20 cellular contexts compared by ENCODE assay signal in genomic region chr2:60379216-60379615, GRCh38.
DNase-seq lines count a peak whose midpoint lies in the region; ATAC-seq and TF ChIP-seq lines count a peak whose summit lies in the region.
"Had no signal": no experiment of that assay in that cellular context is flagged by ENCODE, and none has a peak within 500 bp of the region (broad histone marks: within the 10 kb centered on the region; RNA-seq: fewer than 3 reads in every experiment).

No MANE protein-coding gene starts in this region.

- DNase-seq in MM.1S (no peak), left colon (no peak), trophoblast cell (peak; percentile 52 to 68), SKM-1 (lab: John Stamatoyannopoulos, UW; ENCODE audit: unreplicated experiment) (no peak), cerebellum (ENCODE audit: low spot score) (no peak), SK-N-DZ (ENCODE audit: low spot score) (no peak), NCI-H2107 treated with DMSO at 0.1 percent for 48 hours (lab: John Stamatoyannopoulos, UW; ENCODE audit: unreplicated experiment) (no peak)
- DNase-seq: 8988T; ACHN; Caco-2; CD4-positive, CD25-positive, alpha-beta regulatory T cell; CD8-positive, alpha-beta T cell; DMS153; DND-41; GOT3; HFFc6 had no signal

- no peaks in the 10 kb centered on the region for H3F3A ChIP-seq in MM.1S (ENCODE audit: insufficient read depth, low read length)

- H2AFZ ChIP-seq in MM.1S (ENCODE audit: low read length): 0 out of 2 replicates have a peak overlapping the region, but pooled peaks have one; percentile 16
- H2AFZ ChIP-seq in trophoblast cell (ENCODE audit: insufficient read depth, low read length, poor library complexity): no peak overlapping the region

- H3K4me2 ChIP-seq in MM.1S (ENCODE audit: low read depth, low read length) (no peak overlapping the region), trophoblast cell (ENCODE audit: low read length) (no peak overlapping the region)
- H3K4me2 ChIP-seq: A549, BLaER1 had no signal

- no peak overlapping the region for H3K9ac ChIP-seq in MM.1S (ENCODE audit: low read length)
- H3K9ac ChIP-seq in trophoblast cell (ENCODE audit: low read length): no peak overlapping the region
- H3K9ac ChIP-seq: BLaER1 had no signal

- no peaks in the 10 kb centered on the region for H3K36me3 ChIP-seq in MM.1S (replicated peaks; ENCODE audit: insufficient read depth, low read length)
- no peaks in the 10 kb centered on the region for H3K36me3 ChIP-seq in trophoblast cell (ENCODE audit: control insufficient read depth in 1 of 2, insufficient read depth in 2 of 2, low read length in 2 of 2)
- H3K36me3 ChIP-seq: BLaER1, HAP-1 had no signal

- H3K23ac ChIP-seq in trophoblast cell (ENCODE audit: low read length): no peak overlapping the region

- H3K27me3 ChIP-seq in MM.1S (replicated peaks; ENCODE audit: insufficient read depth, low read length) (no peaks in the 10 kb centered on the region), trophoblast cell (ENCODE audit: insufficient read depth, low read length) (no peaks in the 10 kb centered on the region)
- H3K27me3 ChIP-seq: BLaER1 had no signal

- no peaks in the 10 kb centered on the region for H3K79me2 ChIP-seq in MM.1S (ENCODE audit: low read length)
- H3K79me2 ChIP-seq in trophoblast cell (ENCODE audit: control insufficient read depth, insufficient read depth, low read length, poor library complexity): peaks cover 1% of the 10 kb centered on the region

- H3K4ac ChIP-seq in trophoblast cell (ENCODE audit: low read depth, low read length): no peak overlapping the region

- H2AK5ac ChIP-seq in trophoblast cell (ENCODE audit: low read length): peak overlapping the region; percentile 70

- H3K79me1 ChIP-seq in trophoblast cell (ENCODE audit: low read length): peaks cover 21% of the 10 kb centered on the region

- H3K9me2 ChIP-seq in MM.1S (replicated peaks; ENCODE audit: insufficient read depth, low read length): no peaks in the 10 kb centered on the region

- no peaks in the 10 kb centered on the region for H3K9me3 ChIP-seq in MM.1S (replicated peaks; ENCODE audit: insufficient read depth, low read length)
- H3K9me3 ChIP-seq in trophoblast cell (ENCODE audit: insufficient read depth, low read depth, low read length): no peaks in the 10 kb centered on the region
- H3K9me3 ChIP-seq: A549, BLaER1, HAP-1 had no signal

- intact Hi-C loops in left colon (cut with DNase I, micrococcal nuclease): no loop called here

- peak; percentile 42 for ATAC-seq in left colon
- ATAC-seq: A549; CD8-positive, alpha-beta T cell had no signal

- no peak overlapping the region for H4K8ac ChIP-seq in trophoblast cell (ENCODE audit: low read depth, low read length)

- no peak overlapping the region for H3K18ac ChIP-seq in trophoblast cell (ENCODE audit: low read length)

- H2BK120ac ChIP-seq in trophoblast cell (ENCODE audit: insufficient read depth, low read length, poor library complexity): no peak overlapping the region

- no peak overlapping the region for H2BK12ac ChIP-seq in trophoblast cell (ENCODE audit: low read length)

- no peak for TF ChIP-seq CTCF in MM.1S (IDR thresholded peaks at IDR 0.05; ENCODE audit: low read length)

- WGBS in trophoblast cell (ENCODE audit: extremely low coverage, insufficient coverage, insufficient read length): 100% methylated on average over 1 of the region's 7 CpGs

- no peak overlapping the region for H3K14ac ChIP-seq in trophoblast cell (ENCODE audit: low read length)

- peak overlapping the region; percentile 75 for H4K91ac ChIP-seq in trophoblast cell (ENCODE audit: low read depth, low read length)

- no peaks in the 10 kb centered on the region for H4K20me1 ChIP-seq in MM.1S (ENCODE audit: insufficient read depth, low read length)
- H4K20me1 ChIP-seq: BLaER1 had no signal

- H2BK5ac ChIP-seq in trophoblast cell (ENCODE audit: low read depth, low read length, poor library complexity): peak overlapping the region; percentile 10

- no peak overlapping the region for H4K12ac ChIP-seq in trophoblast cell (ENCODE audit: low read depth, low read length)

- H3K27ac ChIP-seq in MM.1S (ENCODE audit: low read length) (no peak overlapping the region), trophoblast cell (ENCODE audit: low read depth, low read length) (no peak overlapping the region)
- H3K27ac ChIP-seq: A549, BLaER1, C4-2B had no signal

- H3K4me3 ChIP-seq in MM.1S (ENCODE audit: low read length) (no peak overlapping the region), trophoblast cell (ENCODE audit: low read depth, low read length) (no peak overlapping the region)
- H3K4me3 ChIP-seq: A549, BLaER1, HAP-1 had no signal

- H3K4me1 ChIP-seq in MM.1S (ENCODE audit: low read length) (no peaks in the 10 kb centered on the region), trophoblast cell (ENCODE audit: control insufficient read depth in 1 of 2, insufficient read depth in 2 of 2, low read length in 2 of 2) (peaks cover 16 to 17% of the 10 kb centered on the region in 2 experiments)
- H3K4me1 ChIP-seq: A549, HAP-1 had no signal

Comparison
In these comparisons a context has a peak if more than half of its experiments do, and no peak if none do; other contexts are left out.
1. DNase-seq: peak in trophoblast cell (2 of 2); none in MM.1S (single experiment), left colon (0 of 2), SKM-1 (single experiment), cerebellum (single experiment), SK-N-DZ (single experiment) and NCI-H2107 treated with DMSO at 0.1 percent for 48 hours (single experiment).